Comparison of ENCODE assay signal across 19 cellular contexts in genomic region chr10:101072923-101073322, GRCh38. TPM values are rescaled to one million over a fixed set of nuclear protein-coding genes. Genes with fewer than 3 reads are reported as not detected.
DNase-seq lines count a peak whose midpoint lies in the region; ATAC-seq and TF ChIP-seq lines count a peak whose summit lies in the region.
"Had no signal": no experiment of that assay in that cellular context is flagged by ENCODE, and none has a peak within 500 bp of the region (broad histone marks: within the 10 kb centered on the region; RNA-seq: fewer than 3 reads in every experiment).

No MANE protein-coding gene starts in this region.

- peak overlapping the region; percentile 51 for H3K4me3 ChIP-seq in Karpas-422 (ENCODE audit: low read length)

- peak overlapping the region; percentile 74 for H3K9ac ChIP-seq in Karpas-422 (ENCODE audit: low read length)
- H3K9ac ChIP-seq: SK-N-SH had no signal

- no peaks in the 10 kb centered on the region for H3K9me3 ChIP-seq in Karpas-422 (ENCODE audit: low read length)
- H3K9me3 ChIP-seq: SK-N-SH had no signal

- no peaks in the 10 kb centered on the region for H3K27me3 ChIP-seq in Karpas-422 (ENCODE audit: low read length)

- peaks cover 75% of the 10 kb centered on the region for H3K4me1 ChIP-seq in Karpas-422 (ENCODE audit: low read length)

- peaks cover 5 to 6% of the 10 kb centered on the region in 2 donors for H3K36me3 Mint-ChIP-seq in CD14-positive monocyte
- no peaks in the 10 kb centered on the region for H3K36me3 Mint-ChIP-seq in glutamatergic neuron (ENCODE audit: unreplicated experiment)
- H3K36me3 Mint-ChIP-seq in type B pancreatic cell = no peaks in the 10 kb centered on the region

- no peak for ATAC-seq in HG03135 (IDR thresholded peaks at IDR 0.05; ENCODE audit: unreplicated experiment)
- ATAC-seq: HCT116 had no signal

- peaks cover 41% of the 10 kb centered on the region for H3K4me1 Mint-ChIP-seq in CD14-positive monocyte
- H3K4me1 Mint-ChIP-seq in glutamatergic neuron (ENCODE audit: low read depth, unreplicated experiment) = peaks cover 17% of the 10 kb centered on the region
- H3K4me1 Mint-ChIP-seq in type B pancreatic cell (ENCODE audit: unreplicated experiment) = peaks cover 27% of the 10 kb centered on the region

- no peaks in the 10 kb centered on the region for H4K20me1 ChIP-seq in Karpas-422 (ENCODE audit: insufficient read depth, low read depth, low read length)

- no peaks in the 10 kb centered on the region for H3K36me3 ChIP-seq in Karpas-422 (ENCODE audit: insufficient read depth, low read length)

- H3K9me3 Mint-ChIP-seq in CD14-positive monocyte (peaks cover 0 to 6% (median 0%) of the 10 kb centered on the region in 7 donors), glutamatergic neuron (ENCODE audit: unreplicated experiment) (no peaks in the 10 kb centered on the region), type B pancreatic cell (no peaks in the 10 kb centered on the region)
- H3K9me3 Mint-ChIP-seq: CD4-positive, alpha-beta T cell had no signal

- peak overlapping the region; percentile 98 for H3K27ac ChIP-seq in Karpas-422 (ENCODE audit: low read length)

- DNase-seq in CD14-positive monocyte (ENCODE audit: low spot score) (no peak), Karpas-422 (no peak), glutamatergic neuron (no peak), type B pancreatic cell (ENCODE audit: extremely low spot score, unreplicated experiment) (no peak), DMS 273 treated with DMSO at 0.1 percent for 48 hours (lab: John Stamatoyannopoulos, UW) (no peak), MV-4-11 (lab: John Stamatoyannopoulos, UW) (no peak)
- DNase-seq: Calu3; CD4-positive, alpha-beta T cell; KG1; NCI-H1092; NCI-H2081 treated with DMSO at 0.1 percent for 48 hours; NCI-H2227 treated with DMSO at 0.1 percent for 48 hours; NCI-H524; SHP77; SK-N-SH had no signal

- H3K4me2 ChIP-seq in Karpas-422 (ENCODE audit: low read depth, low read length, poor library complexity, severe bottlenecking) = peak overlapping the region; percentile 69
- H3K4me2 ChIP-seq: SK-N-SH had no signal

- H3K79me2 ChIP-seq in Karpas-422 (ENCODE audit: low read length) = no peaks in the 10 kb centered on the region

- peak overlapping the region; percentile 8; the same call in 1 of the 2 replicates for H2AFZ ChIP-seq in Karpas-422 (ENCODE audit: low read length)

- H3K27me3 Mint-ChIP-seq in CD14-positive monocyte (ENCODE audit: low read depth in 3 of 3) (peaks cover 26 to 39% (median 34%) of the 10 kb centered on the region in 3 donors), glutamatergic neuron (ENCODE audit: unreplicated experiment) (peaks cover 13% of the 10 kb centered on the region), type B pancreatic cell (peaks cover 51% of the 10 kb centered on the region)

- intact Hi-C loops in CD14-positive monocyte (cut with micrococcal nuclease) = no loop called here

- no peaks in the 10 kb centered on the region for H3K9me2 ChIP-seq in Karpas-422 (replicated peaks; ENCODE audit: insufficient read depth, low read length)
- H3K9me2 ChIP-seq: SK-N-SH had no signal

- TF ChIP-seq CTCF in CD14-positive monocyte (IDR thresholded peaks at IDR 0.05) = no peak
- TF ChIP-seq CTCF in glutamatergic neuron (IDR thresholded peaks at IDR 0.05; ENCODE audit: partially characterized antibody, unreplicated experiment) = no peak
- no peak for TF ChIP-seq CTCF in type B pancreatic cell (conservative IDR thresholded peaks at IDR 0.05)

- peak overlapping the region; percentile 94 to 99 (median 97) for H3K27ac Mint-ChIP-seq in CD14-positive monocyte
- H3K27ac Mint-ChIP-seq in glutamatergic neuron (ENCODE audit: unreplicated experiment) = no peak overlapping the region
- no peak overlapping the region for H3K27ac Mint-ChIP-seq in type B pancreatic cell
- H3K27ac Mint-ChIP-seq: CD4-positive, alpha-beta T cell had no signal

- peak overlapping the region in 1 of 2 donors; percentile 56 for H3K4me3 Mint-ChIP-seq in CD14-positive monocyte
- H3K4me3 Mint-ChIP-seq in glutamatergic neuron (ENCODE audit: unreplicated experiment) = peak overlapping the region; percentile 1
- H3K4me3 Mint-ChIP-seq in type B pancreatic cell = peak overlapping the region; percentile 24
- H3K4me3 Mint-ChIP-seq: CD4-positive, alpha-beta T cell had no signal

RNA-seq across cellular contexts. Expression of gene KAZALD1, which starts 11.1 kb away (rescaled TPM):
- under 1 TPM; 0.15 to 0.53 TPM for polyA plus RNA-seq in CD14-positive monocyte
- 21.5 and 50.1 TPM in 2 replicates for total RNA-seq in Karpas-422 (2014; rRNA removed; shearing (Covaris generic); ENCODE audit: low replicate concordance)
- total RNA-seq in glutamatergic neuron (ENCODE audit: unreplicated experiment) = 0.59 TPM
- 6.9 and 17.1 TPM in 2 replicates for total RNA-seq in type B pancreatic cell (ENCODE audit: low replicate concordance)
- total RNA-seq: CD4-positive, alpha-beta T cell had no signal

RNA-seq across cellular contexts. Expression of gene SFXN3, which starts 41.9 kb away (rescaled TPM):
- polyA plus RNA-seq in CD14-positive monocyte = 10 to 100 TPM; 21.3 to 24.2 TPM
- 8.5 and 13.6 TPM in 2 replicates for total RNA-seq in Karpas-422 (2014; rRNA removed; shearing (Covaris generic); ENCODE audit: low replicate concordance)
- total RNA-seq in glutamatergic neuron (ENCODE audit: unreplicated experiment) (5.2 TPM), type B pancreatic cell (ENCODE audit: low replicate concordance) (15.3 and 25.7 TPM in 2 replicates)

RNA-seq across cellular contexts. Expression of gene PDZD7, which starts 42.0 kb away (rescaled TPM):
- not detected for polyA plus RNA-seq in CD14-positive monocyte
- 2.6 and 3.0 TPM in 2 replicates for total RNA-seq in Karpas-422 (2014; rRNA removed; shearing (Covaris generic); ENCODE audit: low replicate concordance)
- 1.5 TPM for total RNA-seq in glutamatergic neuron (ENCODE audit: unreplicated experiment)
- 1.4 and 2.0 TPM in 2 replicates for total RNA-seq in type B pancreatic cell (ENCODE audit: low replicate concordance)

RNA-seq across cellular contexts. Expression of gene TLX1, which starts 58.2 kb away (rescaled TPM):
- not detected for polyA plus RNA-seq in CD14-positive monocyte
- not detected in 2 replicates for total RNA-seq in Karpas-422 (2014; rRNA removed; shearing (Covaris generic); ENCODE audit: low replicate concordance)
- 14.3 TPM for total RNA-seq in glutamatergic neuron (ENCODE audit: unreplicated experiment)
- 0.10 and 0.17 TPM in 2 replicates for total RNA-seq in type B pancreatic cell (ENCODE audit: low replicate concordance)
- total RNA-seq: A673; Calu3; CD4-positive, alpha-beta T cell; M059J had no signal
- polyA plus RNA-seq: SK-N-SH had no signal

Comparison
In these comparisons a context has a peak if more than half of its experiments do, and no peak if none do; other contexts are left out.
1. H3K27ac Mint-ChIP-seq: peak in CD14-positive monocyte (7 of 7); none in glutamatergic neuron (single experiment) and type B pancreatic cell (single experiment).